ENCODE assay signal across 9 cellular contexts in genomic region chr10:69335063-69335587, GRCh38. TPM values are rescaled to one million over a fixed set of nuclear protein-coding genes. Genes with fewer than 3 reads are reported as not detected.
DNase-seq lines count a peak whose midpoint lies in the region; ATAC-seq and TF ChIP-seq lines count a peak whose summit lies in the region.
"Had no signal": no experiment of that assay in that cellular context is flagged by ENCODE, and none has a peak within 500 bp of the region (broad histone marks: within the 10 kb centered on the region; RNA-seq: fewer than 3 reads in every experiment).

No MANE protein-coding gene starts in this region.

- H3K9me3 Mint-ChIP-seq in activated naive CD4-positive, alpha-beta T cell treated with anti-CD3 and anti-CD28 coated beads for 36 hours: no peaks in the 10 kb centered on the region
- H3K9me3 Mint-ChIP-seq in activated naive CD4-positive, alpha-beta T cell treated with anti-CD3 and anti-CD28 coated beads, Interleukin-2, amount 10 ng/mL, durations not matched to agents 7 days and 5 days: no peaks in the 10 kb centered on the region

- TF ChIP-seq RAD21 in SK-N-SH (IDR thresholded peaks at IDR 0.05; ENCODE audit: low read length): no peak

- H3K4me2 ChIP-seq in SK-N-SH: no peak overlapping the region

- H3K36me3 ChIP-seq in SK-N-SH (replicated peaks in 1 of 2; ENCODE audit: control insufficient read depth in 1 of 2, insufficient read depth in 2 of 2, low read length in 1 of 2): peaks cover 0 to 4% of the 10 kb centered on the region in 2 experiments

- no peaks in the 10 kb centered on the region for H3K27me3 ChIP-seq in right cardiac atrium (ENCODE audit: control insufficient read depth, insufficient read depth)
- no peaks in the 10 kb centered on the region for H3K27me3 ChIP-seq in SK-N-SH (ENCODE audit: insufficient read depth)

- H3K4me3 Mint-ChIP-seq in activated naive CD4-positive, alpha-beta T cell treated with anti-CD3 and anti-CD28 coated beads for 36 hours: peak overlapping the region; percentile 34
- H3K4me3 Mint-ChIP-seq in activated naive CD4-positive, alpha-beta T cell treated with anti-CD3 and anti-CD28 coated beads, Interleukin-2, amount 10 ng/mL, durations not matched to agents 7 days and 5 days: peak overlapping the region; percentile 35

- H3K9me3 ChIP-seq in right cardiac atrium (ENCODE audit: control insufficient read depth, low read length) (no peaks in the 10 kb centered on the region), SK-N-SH (no peaks in the 10 kb centered on the region)

- peaks cover 57% of the 10 kb centered on the region for H3K4me1 ChIP-seq in right cardiac atrium (ENCODE audit: control insufficient read depth, insufficient read depth, low read length)
- H3K4me1 ChIP-seq in SK-N-SH (ENCODE audit: control insufficient read depth in 1 of 2, insufficient read depth in 2 of 2, low read depth in 1 of 2, low read length in 1 of 2): peaks cover 30 to 39% of the 10 kb centered on the region in 2 experiments; a peak in 2 of 4 replicates

- TF ChIP-seq EP300 in SK-N-SH (IDR thresholded peaks at IDR 0.05; ENCODE audit: borderline replicate concordance in 1 of 2, low read depth in 1 of 2, low read length in 1 of 2): no peak

- WGBS in right cardiac atrium: 4% methylated on average over 13 of the region's 13 CpGs
- WGBS in SK-N-SH (ENCODE audit: low lambda C conversion rate): 91% methylated on average over 9 of the region's 13 CpGs

- DNase-seq in activated naive CD4-positive, alpha-beta T cell treated with anti-CD3 and anti-CD28 coated beads for 36 hours: peak; percentile 43
- no peak for DNase-seq in activated naive CD4-positive, alpha-beta T cell (lab: John Stamatoyannopoulos, UW)
- DNase-seq in activated naive CD4-positive, alpha-beta T cell treated with anti-CD3 and anti-CD28 coated beads, Interleukin-2, amount 10 ng/mL, durations not matched to agents 7 days and 5 days: peak; percentile 46
- DNase-seq in right cardiac atrium: peak; percentile 76 to 90 (median 89)
- peak; percentile 54 for DNase-seq in stimulated activated naive CD8-positive, alpha-beta T cell treated with anti-CD3 and anti-CD28 coated beads, Interleukin-15, Interleukin-2, amounts not matched to agents 100 U/mL and 50 U/mL, for 24 hours
- no peak for DNase-seq in SK-N-SH

- no peak overlapping the region for H3K9ac ChIP-seq in SK-N-SH

- no peak for TF ChIP-seq CTCF in SK-N-SH (IDR thresholded peaks at IDR 0.05)

- H2AFZ ChIP-seq in SK-N-SH (ENCODE audit: low read depth): no peak overlapping the region

- no peaks in the 10 kb centered on the region for H3K9me2 ChIP-seq in SK-N-SH

- peaks cover 100% of the 10 kb centered on the region for H3K79me2 ChIP-seq in SK-N-SH (ENCODE audit: insufficient read depth)

- peaks cover 62% of the 10 kb centered on the region for H3K4me1 Mint-ChIP-seq in activated naive CD4-positive, alpha-beta T cell treated with anti-CD3 and anti-CD28 coated beads for 36 hours (ENCODE audit: low read depth)
- peaks cover 58% of the 10 kb centered on the region for H3K4me1 Mint-ChIP-seq in activated naive CD4-positive, alpha-beta T cell treated with anti-CD3 and anti-CD28 coated beads, Interleukin-2, amount 10 ng/mL, durations not matched to agents 7 days and 5 days

- H4K20me1 ChIP-seq in SK-N-SH (ENCODE audit: insufficient read depth): peaks cover 84% of the 10 kb centered on the region

- POLR2A ChIA-PET in SK-N-SH (lab: Yijun Ruan, JAX): no interaction called here

- no peaks in the 10 kb centered on the region for H3K27me3 Mint-ChIP-seq in activated naive CD4-positive, alpha-beta T cell treated with anti-CD3 and anti-CD28 coated beads for 36 hours (ENCODE audit: low read depth)
- no peaks in the 10 kb centered on the region for H3K27me3 Mint-ChIP-seq in activated naive CD4-positive, alpha-beta T cell treated with anti-CD3 and anti-CD28 coated beads, Interleukin-2, amount 10 ng/mL, durations not matched to agents 7 days and 5 days

- CTCF ChIA-PET in activated naive CD4-positive, alpha-beta T cell treated with anti-CD3 and anti-CD28 coated beads for 36 hours (lab: Charles Lee): no interaction called here
- CTCF ChIA-PET in activated naive CD4-positive, alpha-beta T cell treated with anti-CD3 and anti-CD28 coated beads, Interleukin-2, amount 10 ng/mL, durations not matched to agents 7 days and 5 days (lab: Charles Lee): no interaction called here
- CTCF ChIA-PET in SK-N-SH (lab: Yijun Ruan, JAX): interaction anchor here (1.3 kb wide), 1 partner anchor 57 kb away, joined by 3 read pairs; no protein-coding TSS in a partner anchor

- intact Hi-C loops in activated naive CD4-positive, alpha-beta T cell treated with anti-CD3 and anti-CD28 coated beads for 36 hours (cut with micrococcal nuclease): no loop called here
- intact Hi-C loops in right cardiac atrium (cut with DNase I): no loop called here

- H3K36me3 Mint-ChIP-seq in activated naive CD4-positive, alpha-beta T cell treated with anti-CD3 and anti-CD28 coated beads for 36 hours (ENCODE audit: low read depth): peaks cover 5% of the 10 kb centered on the region
- H3K36me3 Mint-ChIP-seq in activated naive CD4-positive, alpha-beta T cell treated with anti-CD3 and anti-CD28 coated beads, Interleukin-2, amount 10 ng/mL, durations not matched to agents 7 days and 5 days: peaks cover 21% of the 10 kb centered on the region

- no peaks in the 10 kb centered on the region for H3F3A ChIP-seq in SK-N-SH (replicated peaks; ENCODE audit: insufficient read depth)

- H3K27ac ChIP-seq in right cardiac atrium (ENCODE audit: low read length): peak overlapping the region; percentile 57
- no peak overlapping the region for H3K27ac ChIP-seq in SK-N-SH (ENCODE audit: low read depth in 2 of 2, low read length in 1 of 2)
- H3K27ac ChIP-seq: SK-N-MC had no signal

- no peak overlapping the region for H3K4me3 ChIP-seq in right cardiac atrium (ENCODE audit: low read length)
- no peak overlapping the region for H3K4me3 ChIP-seq in SK-N-SH (ENCODE audit: low read depth in 2 of 2, low read length in 1 of 2)
- H3K4me3 ChIP-seq: SK-N-MC had no signal

- peak overlapping the region; percentile 71 for H3K27ac Mint-ChIP-seq in activated naive CD4-positive, alpha-beta T cell treated with anti-CD3 and anti-CD28 coated beads for 36 hours
- peak overlapping the region; percentile 78 for H3K27ac Mint-ChIP-seq in activated naive CD4-positive, alpha-beta T cell treated with anti-CD3 and anti-CD28 coated beads, Interleukin-2, amount 10 ng/mL, durations not matched to agents 7 days and 5 days

- ATAC-seq in right cardiac atrium: peak; percentile 73 to 84
- ATAC-seq in stimulated activated naive CD8-positive, alpha-beta T cell treated with anti-CD3 and anti-CD28 coated beads, Interleukin-15, Interleukin-2, amounts not matched to agents 100 U/mL and 50 U/mL, for 24 hours: peak; percentile 77
- ATAC-seq in HG02840 (IDR thresholded peaks at IDR 0.05; ENCODE audit: low FRiP score, unreplicated experiment): no peak
- ATAC-seq in HG02973 (IDR thresholded peaks at IDR 0.05; ENCODE audit: unreplicated experiment): no peak

TF ChIP-seq in SK-N-SH, 30 proteins besides CTCF, POLR2A, EP300 and RAD21 (continues in another document):
- no peak for TF ChIP-seq USF2 (IDR thresholded peaks at IDR 0.05; ENCODE audit: borderline replicate concordance, low read depth, low read length)
- no peak for TF ChIP-seq RXRA (IDR thresholded peaks at IDR 0.05; ENCODE audit: borderline replicate concordance, low read depth)
- no peak for TF ChIP-seq MAX (IDR thresholded peaks at IDR 0.05; ENCODE audit: low read depth)
- TF ChIP-seq FOXM1 (IDR thresholded peaks at IDR 0.05; ENCODE audit: low read depth): no peak
- TF ChIP-seq TEAD4 (IDR thresholded peaks at IDR 0.05; ENCODE audit: borderline replicate concordance, insufficient read depth): no peak
- no peak for TF ChIP-seq SMC3 (IDR thresholded peaks at IDR 0.05; ENCODE audit: low read depth, low read length)
- TF ChIP-seq SIN3A (IDR thresholded peaks at IDR 0.05; ENCODE audit: borderline replicate concordance, low read depth, low read length): no peak
- TF ChIP-seq MEF2A (IDR thresholded peaks at IDR 0.05; ENCODE audit: borderline replicate concordance, low read depth): no peak
- no peak for TF ChIP-seq PBX3 (IDR thresholded peaks at IDR 0.05)
- no peak for TF ChIP-seq YY1 (IDR thresholded peaks at IDR 0.05; ENCODE audit: low read depth)
- TF ChIP-seq FOXJ3 (CRISPR knock-in tag; IDR thresholded peaks at IDR 0.05): no peak
- TF ChIP-seq JUND (IDR thresholded peaks at IDR 0.05): no peak
- no peak for TF ChIP-seq USF1 (IDR thresholded peaks at IDR 0.05; ENCODE audit: borderline replicate concordance, low read depth)

RNA-seq across cellular contexts. Expression of gene HK1, which starts 56.8 kb away (rescaled TPM):
- total RNA-seq in activated naive CD4-positive, alpha-beta T cell treated with anti-CD3 and anti-CD28 coated beads for 36 hours: 100 to 1,000 TPM; 172 to 179 TPM
- 100 to 1,000 TPM; 270 to 313 (median 287) TPM for total RNA-seq in right cardiac atrium
- polyA plus RNA-seq in right cardiac atrium: 165 TPM
- polyA plus RNA-seq in SK-N-SH (2012; rRNA removed): 32.0 and 38.7 TPM in 2 replicates
- polyA plus RNA-seq in SK-N-SH (2012; cell fraction: cytosol; rRNA removed): 35.7 and 35.8 TPM in 2 replicates
- polyA plus RNA-seq in SK-N-SH (2012; cell fraction: nucleus; rRNA removed): 38.1 and 44.0 TPM in 2 replicates

Comparison
In these comparisons a context has a peak if more than half of its experiments do, and no peak if none do; other contexts are left out.
1. DNase-seq: peak in activated naive CD4-positive, alpha-beta T cell treated with anti-CD3 and anti-CD28 coated beads for 36 hours (single experiment), activated naive CD4-positive, alpha-beta T cell treated with anti-CD3 and anti-CD28 coated beads, Interleukin-2, amount 10 ng/mL, durations not matched to agents 7 days and 5 days (single experiment), right cardiac atrium (3 of 3) and stimulated activated naive CD8-positive, alpha-beta T cell treated with anti-CD3 and anti-CD28 coated beads, Interleukin-15, Interleukin-2, amounts not matched to agents 100 U/mL and 50 U/mL, for 24 hours (single experiment); none in activated naive CD4-positive, alpha-beta T cell (0 of 4) and SK-N-SH (single experiment).
2. ATAC-seq: peak in right cardiac atrium (2 of 2) and stimulated activated naive CD8-positive, alpha-beta T cell treated with anti-CD3 and anti-CD28 coated beads, Interleukin-15, Interleukin-2, amounts not matched to agents 100 U/mL and 50 U/mL, for 24 hours (single experiment); none in HG02840 (single experiment) and HG02973 (single experiment).